In genomic region chr3:170611746-170612145, GRCh38 we compare ENCODE assay signal across 25 cellular contexts. TPM values are rescaled to one million over a fixed set of nuclear protein-coding genes. Genes with fewer than 3 reads are reported as not detected.
"Had no signal": no experiment of that assay in that cellular context is flagged by ENCODE, and none has a peak within 500 bp of the region (broad histone marks: within the 10 kb centered on the region; RNA-seq: fewer than 3 reads in every experiment).

No MANE protein-coding gene starts in this region.

- ATAC-seq: effector memory CD8-positive, alpha-beta T cell; esophagus mucosa; gastrocnemius medialis; heart right ventricle; left cardiac atrium; left lung; left ventricle myocardium superior; mucosa of descending colon; naive thymus-derived CD8-positive, alpha-beta T cell had no signal

- DNase-seq: cortex of kidney; effector CD8-positive, alpha-beta T cell; effector memory CD8-positive, alpha-beta T cell; endodermal cell; erythroblast; esophagus squamous epithelium; foreskin fibroblast; foreskin melanocyte; gastrocnemius medialis; glutamatergic neuron; head of caudate nucleus; heart right ventricle; hippocampal formation; left cardiac atrium; left lung; left ventricle myocardium superior; lower lobe of right lung; mesenchymal stem cell; mucosa of descending colon; naive B cell; naive thymus-derived CD8-positive, alpha-beta T cell had no signal

RNA-seq across cellular contexts. Expression of gene SLC7A14, which starts 25.9 kb away (rescaled TPM):
- total RNA-seq: esophagus mucosa; heart right ventricle; kidney epithelial cell; left lung; left ventricle myocardium superior; lower leg skin; mesenteric fat pad; naive thymus-derived CD8-positive, alpha-beta T cell had no signal
